Comparison of ENCODE assay signal across 8 cellular contexts in the genomic region with DNA sequence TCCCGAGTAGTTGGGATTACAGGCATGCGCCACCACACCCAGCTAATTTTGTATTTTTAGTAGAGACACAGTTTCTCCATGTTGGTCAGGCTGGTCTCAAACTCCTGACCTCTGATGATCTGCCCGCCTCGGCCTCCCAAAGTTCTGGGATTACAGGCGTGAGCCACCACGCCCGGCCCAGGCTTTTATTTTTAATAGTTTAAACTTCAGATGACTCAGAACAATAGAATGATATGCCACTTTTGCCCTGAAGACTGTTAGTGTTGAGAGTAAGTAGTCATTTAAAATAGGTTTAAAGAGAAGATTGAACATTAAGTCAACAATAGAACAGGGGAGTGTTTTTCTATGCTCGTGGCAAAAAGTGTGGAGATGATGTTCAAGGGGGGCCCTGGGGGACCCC. TPM values are rescaled to one million over a fixed set of nuclear protein-coding genes. Genes with fewer than 3 reads are reported as not detected.
A peak's percentile ranks its signal among the peaks of the same experiment; 100 is the strongest.
DNase-seq lines count a peak whose midpoint lies in the region; ATAC-seq and TF ChIP-seq lines count a peak whose summit lies in the region.
"Not testable (repeated sequence)": the region's sequence is repeated elsewhere in the genome, so short reads cannot be mapped to it uniquely, and the experiment has no call there.

No MANE protein-coding gene starts in this region.

- H3K23ac ChIP-seq in mesenchymal stem cell (ENCODE audit: low read length in 2 of 2): not testable (repeated sequence)

- H3K27ac ChIP-seq in ACC112 (ENCODE audit: low read depth, low read length) (peak overlapping the region; percentile 45; the same call in 1 of the 2 replicates), hepatocyte (peak overlapping the region; percentile 95), upper lobe of left lung (peak overlapping the region; percentile 0 to 65 (median 54))
- H3K27ac ChIP-seq in mesenchymal stem cell (ENCODE audit: low read length, poor library complexity, severe bottlenecking): not testable (repeated sequence)

- H3K18ac ChIP-seq in mesenchymal stem cell (ENCODE audit: low read depth in 1 of 2, low read length in 2 of 2): not testable (repeated sequence)

- peaks cover 20% of the 10 kb centered on the region for H3K79me1 ChIP-seq in mesenchymal stem cell (replicated peaks; ENCODE audit: low read length, poor library complexity, severe bottlenecking)

- not testable (repeated sequence) for H3K4me1 ChIP-seq in ACC112 (ENCODE audit: control insufficient read depth, insufficient read depth, low read length, unreplicated experiment); hepatocyte (ENCODE audit: insufficient read depth); mesenchymal stem cell (ENCODE audit: control insufficient read depth, insufficient read depth, low read depth, low read length)
- peaks cover 0 to 11% (median 2%) of the 10 kb centered on the region in 4 donors for H3K4me1 ChIP-seq in upper lobe of left lung

- not testable (repeated sequence) for H3K27me3 Mint-ChIP-seq in HFFc6 (ENCODE audit: insufficient read depth)

- ATAC-seq in upper lobe of left lung (ENCODE audit: low FRiP score in 2 of 2): not testable (repeated sequence)

- H3K9me2 ChIP-seq in hepatocyte (replicated peaks; ENCODE audit: insufficient read depth): not testable (repeated sequence)

- peak overlapping the region; percentile 37; the same call in 1 of the 2 replicates for H3K27ac Mint-ChIP-seq in HFFc6

- not testable (repeated sequence) for H4K91ac ChIP-seq in mesenchymal stem cell (ENCODE audit: low read length)

- not testable (repeated sequence) for H3K4me3 Mint-ChIP-seq in HFFc6

- H3K14ac ChIP-seq in mesenchymal stem cell (ENCODE audit: low read length in 2 of 2): not testable (repeated sequence)

- WGBS in hepatocyte (ENCODE audit: low lambda C conversion rate, missing lambda C conversion rate): 80% methylated on average over 8 of the region's 8 CpGs
- WGBS in mesenchymal stem cell: 94% methylated on average over 8 of the region's 8 CpGs
- WGBS in upper lobe of left lung, 2 donors: 78 to 87% methylated on average over 8 of the region's 8 CpGs

- TF ChIP-seq EP300 in upper lobe of left lung (IDR thresholded peaks at IDR 0.05): not testable (repeated sequence)

- not testable (repeated sequence) for TF ChIP-seq POLR2A in upper lobe of left lung (IDR thresholded peaks at IDR 0.05)

- not testable (repeated sequence) for H3K9me3 Mint-ChIP-seq in HFFc6

- not testable (repeated sequence) for H2AFZ ChIP-seq in ACC112 (ENCODE audit: low read length, unreplicated experiment); hepatocyte; mesenchymal stem cell (ENCODE audit: low read depth, low read length)

- TF ChIP-seq CTCF in HFFc6 (IDR thresholded peaks at IDR 0.05); hepatocyte (IDR thresholded peaks at IDR 0.05; ENCODE audit: poor library complexity); upper lobe of left lung (IDR thresholded peaks at IDR 0.05): not testable (repeated sequence)

- not testable (repeated sequence) for H3K4me3 ChIP-seq in ACC112 (ENCODE audit: low read depth, low read length); hepatocyte; mesenchymal stem cell (ENCODE audit: insufficient read depth in 1 of 2, low read depth in 1 of 2, low read length in 2 of 2); upper lobe of left lung

- H2BK12ac ChIP-seq in mesenchymal stem cell (ENCODE audit: low read length in 2 of 2): not testable (repeated sequence)

- H3K27me3 ChIP-seq in ACC112 (ENCODE audit: insufficient read depth, low read length); hepatocyte; mesenchymal stem cell (ENCODE audit: control insufficient read depth in 1 of 2, insufficient read depth in 1 of 2, low read length in 2 of 2); upper lobe of left lung: not testable (repeated sequence)

- not testable (repeated sequence) for H2BK5ac ChIP-seq in mesenchymal stem cell (ENCODE audit: low read depth, low read length, poor library complexity, severe bottlenecking)

- H3K9me3 ChIP-seq in hepatocyte (ENCODE audit: low read depth); mesenchymal stem cell (ENCODE audit: control insufficient read depth, low read length); upper lobe of left lung: not testable (repeated sequence)

- not testable (repeated sequence) for H4K8ac ChIP-seq in mesenchymal stem cell (ENCODE audit: low read length)

- H2AK5ac ChIP-seq in mesenchymal stem cell (ENCODE audit: low read length, severe bottlenecking): not testable (repeated sequence)

- peaks cover 15% of the 10 kb centered on the region for H3K4me1 Mint-ChIP-seq in HFFc6 (ENCODE audit: low read depth)

- H3K9ac ChIP-seq in mesenchymal stem cell (ENCODE audit: low read length): peak overlapping the region; percentile 41

- peaks cover 34% of the 10 kb centered on the region for H3K36me3 ChIP-seq in ACC112 (ENCODE audit: insufficient read depth, low read length)
- not testable (repeated sequence) for H3K36me3 ChIP-seq in hepatocyte (replicated peaks; ENCODE audit: insufficient read depth, low read depth)
- H3K36me3 ChIP-seq in mesenchymal stem cell (ENCODE audit: control insufficient read depth in 1 of 2, insufficient read depth in 2 of 2, low read depth in 1 of 2, low read length in 2 of 2): peaks cover 74 to 94% of the 10 kb centered on the region in 2 experiments
- peaks cover 10 to 97% (median 67%) of the 10 kb centered on the region in 4 donors for H3K36me3 ChIP-seq in upper lobe of left lung

- H2BK15ac ChIP-seq in mesenchymal stem cell (ENCODE audit: low read depth, poor library complexity, severe bottlenecking): not testable (repeated sequence)

- peak overlapping the region; percentile 48 for H3K4me2 ChIP-seq in hepatocyte
- not testable (repeated sequence) for H3K4me2 ChIP-seq in mesenchymal stem cell (ENCODE audit: low read length, poor library complexity, severe bottlenecking)

- not testable (repeated sequence) for H4K20me1 ChIP-seq in hepatocyte (ENCODE audit: insufficient read depth, poor library complexity, severe bottlenecking)

- H2BK120ac ChIP-seq in mesenchymal stem cell (ENCODE audit: low read depth, low read length): not testable (repeated sequence)

- DNase-seq in HFFc6 (peak; percentile 27), NCI-H226 (peak; percentile 23), renal cortical epithelial cell (ENCODE audit: low read depth) (peak; percentile 6)
- DNase-seq in activated effector memory CD4-positive, alpha-beta T cell treated with anti-CD3 and anti-CD28 coated beads, Interleukin-2, amount 50 U/mL, for 16 hours: peak; percentile 24
- not testable (repeated sequence) for DNase-seq in hepatocyte (ENCODE audit: low spot score); mesenchymal stem cell; upper lobe of left lung

- H3K4ac ChIP-seq in mesenchymal stem cell (ENCODE audit: low read depth in 1 of 2, low read length in 2 of 2): not testable (repeated sequence)

- peaks cover 44% of the 10 kb centered on the region for H3K36me3 Mint-ChIP-seq in HFFc6 (ENCODE audit: low read depth)

- H3K79me2 ChIP-seq in ACC112 (ENCODE audit: control insufficient read depth, insufficient read depth, low read length, unreplicated experiment); hepatocyte: not testable (repeated sequence)

RNA-seq across cellular contexts. Expression of a gene that starts 32.0 kb away (rescaled TPM):
- total RNA-seq in HFFc6 (2021; fragmentation: NEBNext Ultra II Directional; extraction: Animal tissue kit (Norgen Biotek cat#: 25700)): 10 to 100 TPM; 55.0 to 71.9 (median 59.2) TPM
- 58.2 and 59.7 TPM in 2 replicates for total RNA-seq in hepatocyte
- polyA plus RNA-seq in hepatocyte: 48.4 and 51.3 TPM in 2 replicates
- 70.7 TPM for polyA plus RNA-seq in mesenchymal stem cell (2013, experiment 1 of 2)
- polyA plus RNA-seq in mesenchymal stem cell (2013, experiment 2 of 2): 69.6 TPM
- total RNA-seq in renal cortical epithelial cell: 61.8 and 75.2 TPM in 2 replicates
- 100 to 1,000 TPM in 1 of 6 donors, 10 to 100 TPM in 5; 49.1 to 129 (median 67.0) TPM for total RNA-seq in upper lobe of left lung
